Comparison of ENCODE assay signal across 1 cellular context in genomic region chr17:41500131-41500911, GRCh38.
TF ChIP-seq lines count a peak whose summit lies in the region.

No MANE protein-coding gene starts in this region.

TF ChIP-seq in K562, 482 proteins besides CTCF, POLR2A, EP300 and RAD21 (continues in another document):
- TF ChIP-seq E4F1 (CRISPR knock-in tag; IDR thresholded peaks at IDR 0.05; ENCODE audit: borderline replicate concordance): no peak
- no peak for TF ChIP-seq ZNF75A (CRISPR knock-in tag; IDR thresholded peaks at IDR 0.05)
- TF ChIP-seq HDAC2 (IDR thresholded peaks at IDR 0.05): peak; percentile 67; the same call in 1 of the 2 replicates
- 0 out of 2 replicates have a peak, but pooled peaks have one; percentile 3 for TF ChIP-seq SPI1 (IDR thresholded peaks at IDR 0.05; ENCODE audit: borderline replicate concordance, low read depth, low read length)
- TF ChIP-seq ZNF239 (CRISPR knock-in tag; IDR thresholded peaks at IDR 0.05): no peak
- TF ChIP-seq CBX1 (IDR thresholded peaks at IDR 0.05; ENCODE audit: low read depth): no peak
- TF ChIP-seq SP2 (IDR thresholded peaks at IDR 0.05; ENCODE audit: extremely low read depth, low read depth, low read length, poor library complexity, severe bottlenecking): no peak
- no peak for TF ChIP-seq SIRT6 (IDR thresholded peaks at IDR 0.05; ENCODE audit: low read depth, low read length)
- TF ChIP-seq TCF7L2 (IDR thresholded peaks at IDR 0.05; ENCODE audit: low read depth, low read length): no peak
- no peak for TF ChIP-seq ARID2 (IDR thresholded peaks at IDR 0.05)
- TF ChIP-seq HMBOX1 (IDR thresholded peaks at IDR 0.05): no peak; the same call in 1 of the 2 replicates
- TF ChIP-seq MTA2 (IDR thresholded peaks at IDR 0.05; ENCODE audit: low read depth): peak; percentile 33
- TF ChIP-seq ZFP1 (CRISPR knock-in tag; IDR thresholded peaks at IDR 0.05): no peak
- no peak for TF ChIP-seq ZNF507 (tag; conservative IDR thresholded peaks at IDR 0.05)
- TF ChIP-seq MBD2 (IDR thresholded peaks at IDR 0.05; ENCODE audit: borderline replicate concordance, low read depth): peak; percentile 11; the same call in 1 of the 2 replicates
- no peak for TF ChIP-seq HMG20B (CRISPR knock-in tag; IDR thresholded peaks at IDR 0.05)
- TF ChIP-seq ZNF79 (CRISPR knock-in tag; IDR thresholded peaks at IDR 0.05; ENCODE audit: low read depth): no peak
- no peak for TF ChIP-seq ZBTB9 (CRISPR knock-in tag; IDR thresholded peaks at IDR 0.05)
- peak; percentile 61; the same call in 1 of the 2 replicates for TF ChIP-seq SUPT5H (IDR thresholded peaks at IDR 0.05)
- TF ChIP-seq MYNN (IDR thresholded peaks at IDR 0.05): peak; percentile 72; the same call in 1 of the 2 replicates
- no peak for TF ChIP-seq MYNN (CRISPR knock-in tag; IDR thresholded peaks at IDR 0.05)
- TF ChIP-seq ZNF408 (CRISPR knock-in tag; IDR thresholded peaks at IDR 0.05; ENCODE audit: low read depth): no peak
- TF ChIP-seq ZNF354B (CRISPR knock-in tag; IDR thresholded peaks at IDR 0.05): no peak
- peak in 1 of 2 experiments; percentile 81; a peak in 3 of 4 replicates for TF ChIP-seq RCOR1 (IDR thresholded peaks at IDR 0.05; ENCODE audit: borderline replicate concordance in 1 of 2, low read depth in 2 of 2, low read length in 2 of 2)
- peak in 1 of 2 experiments; percentile 29 for TF ChIP-seq AFF1 (IDR thresholded peaks at IDR 0.05; ENCODE audit: low read depth in 1 of 2, partially characterized antibody in 2 of 2)
- TF ChIP-seq SP1 (CRISPR knock-in tag; IDR thresholded peaks at IDR 0.05): no peak
- TF ChIP-seq TRIM24 (IDR thresholded peaks at IDR 0.05): 0 out of 4 replicates have a peak, but pooled peaks of 1 of the 2 experiments have one; percentile 7
- no peak for TF ChIP-seq PRDM10 (IDR thresholded peaks at IDR 0.05; ENCODE audit: partially characterized antibody)
- no peak for TF ChIP-seq CTCFL (IDR thresholded peaks at IDR 0.05; ENCODE audit: borderline replicate concordance, insufficient read depth, low read depth, low read length, poor library complexity, severe bottlenecking)
- TF ChIP-seq CBX8 (IDR thresholded peaks at IDR 0.05; ENCODE audit: borderline replicate concordance, extremely low read depth, low read depth, low read length, poor library complexity, severe bottlenecking): no peak
- no peak for TF ChIP-seq SRSF9 (IDR thresholded peaks at IDR 0.05; ENCODE audit: borderline replicate concordance, low read depth, low read length)
- no peak for TF ChIP-seq HDAC3 (IDR thresholded peaks at IDR 0.05; ENCODE audit: borderline replicate concordance, partially characterized antibody)
- no peak for TF ChIP-seq SREBF1 (IDR thresholded peaks at IDR 0.05; ENCODE audit: borderline replicate concordance, low read depth, low read length)
- no peak for TF ChIP-seq MYBL2 (IDR thresholded peaks at IDR 0.05; ENCODE audit: low read depth)
- no peak for TF ChIP-seq MYBL2 (CRISPR knock-in tag; IDR thresholded peaks at IDR 0.05; ENCODE audit: borderline replicate concordance)
- TF ChIP-seq ZNF766 (CRISPR knock-in tag; conservative IDR thresholded peaks at IDR 0.05): peak; percentile 84
- no peak for TF ChIP-seq ZNF197 (CRISPR knock-in tag; IDR thresholded peaks at IDR 0.05; ENCODE audit: low read depth)
- no peak for TF ChIP-seq GABPB1 (CRISPR knock-in tag; IDR thresholded peaks at IDR 0.05)
- TF ChIP-seq POU5F1 (IDR thresholded peaks at IDR 0.05; ENCODE audit: borderline replicate concordance, low read depth, low read length, partially characterized antibody): no peak
- TF ChIP-seq SETDB1 (IDR thresholded peaks at IDR 0.05; ENCODE audit: low read length): no peak
